ENCODE assay signal across 24 cellular contexts in the genomic region with DNA sequence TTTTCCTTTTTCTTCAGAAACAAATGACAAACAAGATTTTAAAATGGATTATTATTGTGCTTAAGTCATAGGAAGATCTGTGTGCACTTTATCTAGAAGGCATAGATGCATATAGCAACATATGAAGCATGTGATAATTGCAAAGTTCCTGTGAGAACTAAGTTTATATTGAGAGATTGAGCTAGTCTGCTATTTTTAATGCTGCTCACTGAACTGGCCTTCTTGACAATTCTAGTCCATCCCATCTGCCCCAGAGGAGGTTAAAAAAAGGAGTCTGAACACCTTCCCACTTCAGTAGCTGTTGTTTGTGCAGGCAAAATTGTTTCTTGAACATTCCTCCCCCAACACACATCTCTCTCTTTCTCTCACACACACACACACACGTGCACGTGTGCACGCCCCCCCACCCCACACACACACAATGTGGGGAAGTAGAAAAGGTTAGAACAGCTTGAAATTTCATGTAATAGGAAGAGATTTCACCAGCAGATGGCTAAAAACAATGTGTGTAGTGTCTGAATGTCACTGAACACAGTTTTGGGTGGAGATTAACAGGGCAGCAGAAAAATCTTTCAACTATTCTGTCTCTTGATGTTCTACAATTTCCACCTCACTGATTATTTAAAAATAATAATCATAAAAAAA.
DNase-seq lines count a peak whose midpoint lies in the region; ATAC-seq and TF ChIP-seq lines count a peak whose summit lies in the region.
"Had no signal": no experiment of that assay in that cellular context is flagged by ENCODE, and none has a peak within 500 bp of the region (broad histone marks: within the 10 kb centered on the region; RNA-seq: fewer than 3 reads in every experiment).

No MANE protein-coding gene starts in this region.

- H4K20me1 ChIP-seq in neural progenitor cell (ENCODE audit: low read depth) (no peaks in the 10 kb centered on the region), SK-N-SH (ENCODE audit: insufficient read depth) (no peaks in the 10 kb centered on the region)
- H4K20me1 ChIP-seq: BLaER1 had no signal

- DNase-seq in NCI-H446 (lab: John Stamatoyannopoulos, UW) (peak; percentile 24 to 37), neural progenitor cell (ENCODE audit: low spot score) (no peak), SK-N-SH (no peak), coronary artery (ENCODE audit: low spot score) (no peak)
- no peak for DNase-seq in stimulated activated CD8-positive, alpha-beta memory T cell treated with anti-CD3 and anti-CD28 coated beads, Interleukin-4, amount 100 ng/mL, for 48 hours
- DNase-seq: CD4-positive, alpha-beta T cell; COR-L47; DMS79; GM23248; H9; HFFc6; MG63; NCI-H1048; NCI-H1436; NCI-H1930; PC-9; RPMI8226; SHP77 had no signal

- H3K27ac Mint-ChIP-seq in brain = peak overlapping the region; percentile 92 to 99 (median 96)
- H3K27ac Mint-ChIP-seq in neural progenitor cell = peak overlapping the region; percentile 97
- H3K27ac Mint-ChIP-seq: CD4-positive, alpha-beta T cell; HFFc6 had no signal

- no peak for TF ChIP-seq EP300 in gastroesophageal sphincter (IDR thresholded peaks at IDR 0.05)
- TF ChIP-seq EP300 in SK-N-SH (IDR thresholded peaks at IDR 0.05; ENCODE audit: borderline replicate concordance in 1 of 2, low read depth in 1 of 2, low read length in 1 of 2) = no peak

- H3K36me3 Mint-ChIP-seq in brain (peaks cover 31% of the 10 kb centered on the region), neural progenitor cell (peaks cover 5% of the 10 kb centered on the region)

- H3F3A ChIP-seq in neural progenitor cell (ENCODE audit: low read depth) = no peaks in the 10 kb centered on the region
- H3F3A ChIP-seq in SK-N-SH (replicated peaks; ENCODE audit: insufficient read depth) = no peaks in the 10 kb centered on the region

- TF ChIP-seq CTCF in brain (conservative IDR thresholded peaks at IDR 0.05) (no peak), gastroesophageal sphincter (IDR thresholded peaks at IDR 0.05) (no peak), neural progenitor cell (IDR thresholded peaks at IDR 0.05) (no peak), SK-N-SH (IDR thresholded peaks at IDR 0.05) (no peak), coronary artery (IDR thresholded peaks at IDR 0.05) (no peak)

- H3K4me3 ChIP-seq in gastroesophageal sphincter (no peak overlapping the region), neural progenitor cell (no peak overlapping the region), SK-N-SH (ENCODE audit: low read depth in 2 of 2, low read length in 1 of 2) (no peak overlapping the region), coronary artery (no peak overlapping the region)
- H3K4me3 ChIP-seq: BLaER1, GM12878, GM23248, MG63, PC-9, SK-N-MC had no signal

- H3K9me3 ChIP-seq in gastroesophageal sphincter (no peaks in the 10 kb centered on the region), neural progenitor cell (ENCODE audit: low read depth) (no peaks in the 10 kb centered on the region), SK-N-SH (no peaks in the 10 kb centered on the region)
- H3K9me3 ChIP-seq: BLaER1, MG63 had no signal

- 56 to 65% methylated on average over 3 of the region's 3 CpGs for WGBS in gastroesophageal sphincter (ENCODE audit: low coverage in 1 of 2), 2 donors
- WGBS in SK-N-SH (ENCODE audit: low lambda C conversion rate) = 20% methylated on average over 3 of the region's 3 CpGs

- H3K9me3 Mint-ChIP-seq in brain = peaks cover 0 to 13% (median under 1%) of the 10 kb centered on the region in 5 experiments
- peaks cover 4% of the 10 kb centered on the region for H3K9me3 Mint-ChIP-seq in neural progenitor cell
- H3K9me3 Mint-ChIP-seq: H9 had no signal

- peak overlapping the region; percentile 60 to 79 (median 74) for H3K27ac ChIP-seq in gastroesophageal sphincter
- H3K27ac ChIP-seq in neural progenitor cell = no peak overlapping the region
- no peak overlapping the region for H3K27ac ChIP-seq in SK-N-SH (ENCODE audit: low read depth in 2 of 2, low read length in 1 of 2)
- H3K27ac ChIP-seq in coronary artery = no peak overlapping the region
- H3K27ac ChIP-seq: BLaER1, GM23248, PC-9, SK-N-MC had no signal

- CTCF ChIA-PET in SK-N-SH (lab: Yijun Ruan, JAX) = interaction anchor here (1.1 kb wide), 1 partner anchor 9 kb away, joined by 3 read pairs; no protein-coding TSS in a partner anchor

- H3K4me3 Mint-ChIP-seq in brain (peak overlapping the region; percentile 38 to 76 (median 68)), neural progenitor cell (no peak overlapping the region)
- H3K4me3 Mint-ChIP-seq: CD4-positive, alpha-beta T cell; H9; HFFc6 had no signal

- no peaks in the 10 kb centered on the region for H3K9me2 ChIP-seq in SK-N-SH

- H3K4me2 ChIP-seq in neural progenitor cell = no peak overlapping the region
- H3K4me2 ChIP-seq in SK-N-SH = no peak overlapping the region
- H3K4me2 ChIP-seq: BLaER1, PC-9 had no signal

- H3K27me3 ChIP-seq in gastroesophageal sphincter (no peaks in the 10 kb centered on the region), neural progenitor cell (no peaks in the 10 kb centered on the region), SK-N-SH (ENCODE audit: insufficient read depth) (no peaks in the 10 kb centered on the region)
- H3K27me3 ChIP-seq: BLaER1 had no signal

- H3K36me3 ChIP-seq in gastroesophageal sphincter = no peaks in the 10 kb centered on the region
- H3K36me3 ChIP-seq in neural progenitor cell = no peaks in the 10 kb centered on the region
- no peaks in the 10 kb centered on the region for H3K36me3 ChIP-seq in SK-N-SH (replicated peaks in 1 of 2; ENCODE audit: control insufficient read depth in 1 of 2, insufficient read depth in 2 of 2, low read length in 1 of 2)
- H3K36me3 ChIP-seq: BLaER1, MG63 had no signal

- peak overlapping the region; percentile 69 for H2AFZ ChIP-seq in neural progenitor cell (replicated peaks)
- no peak overlapping the region for H2AFZ ChIP-seq in SK-N-SH (ENCODE audit: low read depth)
- H2AFZ ChIP-seq: GM23248, PC-9 had no signal

- H3K9ac ChIP-seq in neural progenitor cell (no peak overlapping the region), SK-N-SH (no peak overlapping the region)
- H3K9ac ChIP-seq: BLaER1, GM23248 had no signal

- H3K4me1 Mint-ChIP-seq in brain (peaks cover 55% of the 10 kb centered on the region), neural progenitor cell (peaks cover 35% of the 10 kb centered on the region)

- H3K4me1 ChIP-seq in gastroesophageal sphincter = peaks cover 0 to 16% (median 0%) of the 10 kb centered on the region in 3 donors
- peaks cover 13% of the 10 kb centered on the region for H3K4me1 ChIP-seq in neural progenitor cell
- no peaks in the 10 kb centered on the region for H3K4me1 ChIP-seq in SK-N-SH (ENCODE audit: control insufficient read depth in 1 of 2, insufficient read depth in 2 of 2, low read depth in 1 of 2, low read length in 1 of 2)
- H3K4me1 ChIP-seq: BLaER1 had no signal

- H3K27me3 Mint-ChIP-seq in brain (no peaks in the 10 kb centered on the region), neural progenitor cell (ENCODE audit: insufficient read depth, low read depth) (no peaks in the 10 kb centered on the region)
- H3K27me3 Mint-ChIP-seq: CD4-positive, alpha-beta T cell had no signal

- H3K79me2 ChIP-seq in neural progenitor cell (ENCODE audit: low read depth) = no peaks in the 10 kb centered on the region
- H3K79me2 ChIP-seq in SK-N-SH (ENCODE audit: insufficient read depth) = no peaks in the 10 kb centered on the region

- POLR2A ChIA-PET in SK-N-SH (lab: Yijun Ruan, JAX) = no interaction called here

- no peak for TF ChIP-seq RAD21 in SK-N-SH (IDR thresholded peaks at IDR 0.05; ENCODE audit: low read length)

- TF ChIP-seq POLR2A in gastroesophageal sphincter (IDR thresholded peaks at IDR 0.05) = no peak

- no peak for ATAC-seq in gastroesophageal sphincter
- no peak for ATAC-seq in GM18498 (IDR thresholded peaks at IDR 0.05; ENCODE audit: unreplicated experiment)
- ATAC-seq: GM12878 had no signal

TF ChIP-seq in SK-N-SH, 30 proteins besides CTCF, POLR2A, EP300 and RAD21:
- no peak for TF ChIP-seq YY1 (IDR thresholded peaks at IDR 0.05; ENCODE audit: low read depth)
- no peak for TF ChIP-seq TAF1 (IDR thresholded peaks at IDR 0.05; ENCODE audit: borderline replicate concordance, low read depth, low read length)
- TF ChIP-seq, protein P1, sequence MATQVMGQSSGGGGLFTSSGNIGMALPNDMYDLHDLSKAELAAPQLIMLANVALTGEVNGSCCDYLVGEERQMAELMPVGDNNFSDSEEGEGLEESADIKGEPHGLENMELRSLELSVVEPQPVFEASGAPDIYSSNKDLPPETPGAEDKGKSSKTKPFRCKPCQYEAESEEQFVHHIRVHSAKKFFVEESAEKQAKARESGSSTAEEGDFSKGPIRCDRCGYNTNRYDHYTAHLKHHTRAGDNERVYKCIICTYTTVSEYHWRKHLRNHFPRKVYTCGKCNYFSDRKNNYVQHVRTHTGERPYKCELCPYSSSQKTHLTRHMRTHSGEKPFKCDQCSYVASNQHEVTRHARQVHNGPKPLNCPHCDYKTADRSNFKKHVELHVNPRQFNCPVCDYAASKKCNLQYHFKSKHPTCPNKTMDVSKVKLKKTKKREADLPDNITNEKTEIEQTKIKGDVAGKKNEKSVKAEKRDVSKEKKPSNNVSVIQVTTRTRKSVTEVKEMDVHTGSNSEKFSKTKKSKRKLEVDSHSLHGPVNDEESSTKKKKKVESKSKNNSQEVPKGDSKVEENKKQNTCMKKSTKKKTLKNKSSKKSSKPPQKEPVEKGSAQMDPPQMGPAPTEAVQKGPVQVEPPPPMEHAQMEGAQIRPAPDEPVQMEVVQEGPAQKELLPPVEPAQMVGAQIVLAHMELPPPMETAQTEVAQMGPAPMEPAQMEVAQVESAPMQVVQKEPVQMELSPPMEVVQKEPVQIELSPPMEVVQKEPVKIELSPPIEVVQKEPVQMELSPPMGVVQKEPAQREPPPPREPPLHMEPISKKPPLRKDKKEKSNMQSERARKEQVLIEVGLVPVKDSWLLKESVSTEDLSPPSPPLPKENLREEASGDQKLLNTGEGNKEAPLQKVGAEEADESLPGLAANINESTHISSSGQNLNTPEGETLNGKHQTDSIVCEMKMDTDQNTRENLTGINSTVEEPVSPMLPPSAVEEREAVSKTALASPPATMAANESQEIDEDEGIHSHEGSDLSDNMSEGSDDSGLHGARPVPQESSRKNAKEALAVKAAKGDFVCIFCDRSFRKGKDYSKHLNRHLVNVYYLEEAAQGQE (IDR thresholded peaks at IDR 0.05; ENCODE audit: low read depth, low read length) = no peak
- TF ChIP-seq ELF1 (IDR thresholded peaks at IDR 0.05) = no peak
- TF ChIP-seq POLR2AphosphoS5 (IDR thresholded peaks at IDR 0.05; ENCODE audit: low read depth, low read length) = no peak
- TF ChIP-seq, protein P2, sequence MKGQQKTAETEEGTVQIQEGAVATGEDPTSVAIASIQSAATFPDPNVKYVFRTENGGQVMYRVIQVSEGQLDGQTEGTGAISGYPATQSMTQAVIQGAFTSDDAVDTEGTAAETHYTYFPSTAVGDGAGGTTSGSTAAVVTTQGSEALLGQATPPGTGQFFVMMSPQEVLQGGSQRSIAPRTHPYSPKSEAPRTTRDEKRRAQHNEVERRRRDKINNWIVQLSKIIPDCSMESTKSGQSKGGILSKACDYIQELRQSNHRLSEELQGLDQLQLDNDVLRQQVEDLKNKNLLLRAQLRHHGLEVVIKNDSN (IDR thresholded peaks at IDR 0.05; ENCODE audit: borderline replicate concordance, low read depth) = no peak
- no peak for TF ChIP-seq RCOR1 (IDR thresholded peaks at IDR 0.05; ENCODE audit: low read length)
- TF ChIP-seq NFIC (IDR thresholded peaks at IDR 0.05; ENCODE audit: borderline replicate concordance) = no peak

Comparison
In these comparisons a context has a peak if more than half of its experiments do, and no peak if none do; other contexts are left out.
1. DNase-seq: peak in NCI-H446 (2 of 2); none in neural progenitor cell (single experiment), stimulated activated CD8-positive, alpha-beta memory T cell treated with anti-CD3 and anti-CD28 coated beads, Interleukin-4, amount 100 ng/mL, for 48 hours (single experiment), SK-N-SH (single experiment) and coronary artery (single experiment).
2. H3K27ac ChIP-seq: peak in gastroesophageal sphincter (4 of 4); none in neural progenitor cell (single experiment), SK-N-SH (0 of 2) and coronary artery (0 of 2).